2 cellular contexts compared by ENCODE assay signal in genomic region chr14:76812422-76813383, GRCh38.
A peak's percentile ranks its signal among the peaks of the same experiment; 100 is the strongest.
TF ChIP-seq lines count a peak whose summit lies in the region.

Gene ANGEL1, minus strand, starts transcription at chr14:76812882. Its CDS starts 55 bp downstream, at chr14:76812827.

TF ChIP-seq in IMR-90, 13 proteins besides CTCF, POLR2A, EP300 and RAD21:
- TF ChIP-seq CEBPB (IDR thresholded peaks at IDR 0.05; ENCODE audit: low read depth, low read length) = no peak
- TF ChIP-seq RCOR1 (IDR thresholded peaks at IDR 0.05; ENCODE audit: insufficient replicate concordance, low read length) = no peak
- no peak for TF ChIP-seq MAFK (IDR thresholded peaks at IDR 0.05; ENCODE audit: low read depth, low read length)
- TF ChIP-seq MXI1 (IDR thresholded peaks at IDR 0.05; ENCODE audit: borderline replicate concordance, low read depth, low read length) = peak; percentile 87; the same call in 1 of the 2 replicates
- TF ChIP-seq MAZ (IDR thresholded peaks at IDR 0.05; ENCODE audit: borderline replicate concordance, low read depth, low read length) = peak; percentile 94; the same call in 1 of the 2 replicates
- TF ChIP-seq ELK1 (IDR thresholded peaks at IDR 0.05; ENCODE audit: borderline replicate concordance, low read depth, low read length) = no peak
- peak; percentile 98 for TF ChIP-seq USF2 (IDR thresholded peaks at IDR 0.05; ENCODE audit: low read depth, low read length)
- TF ChIP-seq BHLHE40 (IDR thresholded peaks at IDR 0.05; ENCODE audit: low read depth, low read length) = peak; percentile 24; the same call in 1 of the 2 replicates
- TF ChIP-seq FOS (IDR thresholded peaks at IDR 0.05; ENCODE audit: low read depth, low read length) = peak; percentile 72

TF ChIP-seq in endothelial cell of umbilical vein, 7 proteins besides CTCF, POLR2A, EP300 and RAD21:
- peak; percentile 95 for TF ChIP-seq MYC (IDR thresholded peaks at IDR 0.05; ENCODE audit: low read depth, low read length)
- TF ChIP-seq POLR2AphosphoS5 (IDR thresholded peaks at IDR 0.05; ENCODE audit: insufficient read depth, low read depth, low read length) = peak; percentile 85
- peak; percentile 16 for TF ChIP-seq FOS (IDR thresholded peaks at IDR 0.05; ENCODE audit: borderline replicate concordance, insufficient read depth, low read length)
- TF ChIP-seq GATA2 (IDR thresholded peaks at IDR 0.05; ENCODE audit: insufficient read depth, insufficient read length, low read depth, low read length) = no peak
- peak; percentile 96 for TF ChIP-seq MAX (IDR thresholded peaks at IDR 0.05; ENCODE audit: insufficient read depth, insufficient read length)
- no peak for TF ChIP-seq EZH2 (IDR thresholded peaks at IDR 0.05; ENCODE audit: borderline replicate concordance, low read depth, low read length, severe bottlenecking)
- no peak for TF ChIP-seq JUN (IDR thresholded peaks at IDR 0.05; ENCODE audit: borderline replicate concordance, insufficient read depth, insufficient read length, low read depth)
